21 cellular contexts compared by ENCODE assay signal in genomic region chr20:4581838-4582237, GRCh38.
"Had no signal": no experiment of that assay in that cellular context is flagged by ENCODE, and none has a peak within 500 bp of the region (broad histone marks: within the 10 kb centered on the region; RNA-seq: fewer than 3 reads in every experiment).

No MANE protein-coding gene starts in this region.

- H3K9me3 Mint-ChIP-seq: activated T-helper 17 cell treated with anti-CD3 and anti-CD28 coated beads, Interleukin-2, amount 50 U/mL, for 72 hours; T-cell had no signal

- H3K36me3 ChIP-seq: ascending aorta, esophagus squamous epithelium, spleen, stomach, upper lobe of right lung had no signal

- FAIRE-seq: bronchial epithelial cell, islet of Langerhans had no signal

- H3K4me1 ChIP-seq: ascending aorta, esophagus squamous epithelium, psoas muscle, spleen, stomach, testis, upper lobe of right lung had no signal

- H3K4me3 ChIP-seq: ascending aorta, dorsolateral prefrontal cortex, esophagus squamous epithelium, psoas muscle, spleen, stomach, testis, upper lobe of right lung had no signal

- H3K4me2 ChIP-seq: SK-N-SH had no signal

- H3K9ac ChIP-seq: SK-N-SH had no signal

- H3K27ac ChIP-seq: ascending aorta, dorsolateral prefrontal cortex, esophagus squamous epithelium, psoas muscle, spleen, stomach, testis, upper lobe of right lung had no signal

- H3K27ac Mint-ChIP-seq: activated T-helper 17 cell treated with anti-CD3 and anti-CD28 coated beads, Interleukin-2, amount 50 U/mL, for 72 hours; naive B cell; T-cell had no signal

- H3K36me3 Mint-ChIP-seq: naive B cell, T-cell had no signal

- H3K9me3 ChIP-seq: ascending aorta, esophagus squamous epithelium, psoas muscle, spleen, stomach, testis, upper lobe of right lung had no signal

- ATAC-seq: activated T-helper 17 cell treated with anti-CD3 and anti-CD28 coated beads, Interleukin-2, amount 50 U/mL, for 72 hours; psoas muscle; sciatic nerve; T-cell; upper lobe of right lung had no signal

- H3K4me3 Mint-ChIP-seq: activated T-helper 17 cell treated with anti-CD3 and anti-CD28 coated beads, Interleukin-2, amount 50 U/mL, for 72 hours; naive B cell; T-cell had no signal

- H3K4me1 Mint-ChIP-seq: activated T-helper 17 cell treated with anti-CD3 and anti-CD28 coated beads, Interleukin-2, amount 50 U/mL, for 72 hours; naive B cell; T-cell had no signal

- DNase-seq: activated CD4-positive, alpha-beta T cell treated with anti-CD3 and anti-CD28 coated beads, Interleukin-2, amount 50 U/mL, for 48 hours; activated CD4-positive, CD25-positive, alpha-beta regulatory T cell treated with anti-CD3 and anti-CD28 coated beads, Interleukin-2, amount 50 U/mL, for 72 hours; activated naive CD4-positive, alpha-beta T cell treated with Interleukin-2 at 50 U/mL for 16 hours; dorsolateral prefrontal cortex; esophagus squamous epithelium; foreskin fibroblast; naive B cell; psoas muscle; SK-N-SH; spleen; stimulated activated CD4-positive, alpha-beta T cell treated with anti-CD3 and anti-CD28 coated beads, Interleukin-1b, Interleukin-23, amount 100 ng/mL, for 48 hours; stomach; T-cell; T-helper 9 cell; testis; upper lobe of right lung had no signal

- H3K27me3 ChIP-seq: ascending aorta, dorsolateral prefrontal cortex, stomach, testis, upper lobe of right lung had no signal
